In the genomic region with DNA sequence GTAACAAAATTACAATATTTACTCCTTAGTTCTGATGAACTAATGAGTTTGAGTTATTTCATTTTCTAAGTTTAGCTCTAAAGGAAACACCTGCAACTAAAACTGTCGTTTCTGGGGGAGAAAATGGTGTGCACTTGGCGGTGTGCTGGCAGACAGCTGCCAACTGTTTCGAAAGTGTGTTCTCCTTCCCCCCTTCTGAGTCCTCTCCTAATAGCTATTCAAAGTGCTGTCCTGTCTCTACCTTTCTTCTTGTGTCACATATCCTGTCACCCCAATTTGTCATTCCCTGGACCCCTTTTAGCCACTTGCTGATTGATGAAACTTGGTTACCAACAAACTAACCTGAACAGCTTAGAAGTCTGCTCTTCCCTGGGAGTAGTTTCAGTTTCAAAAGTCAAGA, we compare ENCODE assay signal across 7 cellular contexts. TPM values are rescaled to one million over a fixed set of nuclear protein-coding genes. Genes with fewer than 3 reads are reported as not detected.
DNase-seq lines count a peak whose midpoint lies in the region; ATAC-seq and TF ChIP-seq lines count a peak whose summit lies in the region.

No MANE protein-coding gene starts in this region.

- WGBS in endodermal cell (ENCODE audit: insufficient coverage in 1 of 2, insufficient read length in 1 of 2), 2 experiments: 67 to 90% methylated on average over 1 to 3 of the region's 3 CpGs

- ATAC-seq in GM19023 (IDR thresholded peaks at IDR 0.05; ENCODE audit: unreplicated experiment): peak; percentile 48
- ATAC-seq in HG02759 (IDR thresholded peaks at IDR 0.05; ENCODE audit: unreplicated experiment): peak; percentile 58

- no peak overlapping the region for H3K4me3 Mint-ChIP-seq in endodermal cell

- H3K4me1 ChIP-seq in OCI-LY3 (ENCODE audit: low read length) (peaks cover 52% of the 10 kb centered on the region), neutrophil (ENCODE audit: control insufficient read depth in 1 of 2, insufficient read depth in 1 of 2, low read depth in 1 of 2, low read length in 1 of 2) (peaks cover 23% of the 10 kb centered on the region in 2 experiments), endodermal cell (ENCODE audit: control insufficient read depth, insufficient read depth, low read length) (peaks cover 3% of the 10 kb centered on the region)

- H4K20me1 ChIP-seq in OCI-LY3 (ENCODE audit: insufficient read depth, low read length): no peaks in the 10 kb centered on the region

- H3K9me3 ChIP-seq in OCI-LY3 (ENCODE audit: insufficient read depth, low read length): no peaks in the 10 kb centered on the region
- no peaks in the 10 kb centered on the region for H3K9me3 ChIP-seq in neutrophil
- H3K9me3 ChIP-seq in endodermal cell (ENCODE audit: control insufficient read depth, low read length): no peaks in the 10 kb centered on the region

- H3K4me3 ChIP-seq in OCI-LY3 (ENCODE audit: low read length) (peak overlapping the region; percentile 64), neutrophil (ENCODE audit: low read depth in 1 of 2, low read length in 1 of 2) (peak overlapping the region in 1 of 2 experiments; percentile 40), endodermal cell (ENCODE audit: low read length) (no peak overlapping the region)

- H3K9ac ChIP-seq in OCI-LY3 (ENCODE audit: low read length) (peak overlapping the region; percentile 34), endodermal cell (ENCODE audit: extremely low read depth, low read length, poor library complexity, severe bottlenecking) (no peak overlapping the region)

- H3K36me3 Mint-ChIP-seq in endodermal cell (ENCODE audit: low read depth): no peaks in the 10 kb centered on the region

- H3K27ac ChIP-seq in OCI-LY3 (ENCODE audit: low read length): peak overlapping the region; percentile 51
- H3K27ac ChIP-seq in neutrophil: peak overlapping the region; percentile 53
- H3K27ac ChIP-seq in endodermal cell (ENCODE audit: low read depth, low read length): no peak overlapping the region

- intact Hi-C loops in posterior cingulate gyrus (cut with DNase I): loop anchor here (10.0 kb wide), 1 partner anchor 457 kb away; a partner anchor contains a TSS

- H3K27me3 ChIP-seq in OCI-LY3 (ENCODE audit: low read depth, low read length) (no peaks in the 10 kb centered on the region), neutrophil (no peaks in the 10 kb centered on the region), endodermal cell (ENCODE audit: control insufficient read depth, insufficient read depth, low read length, poor library complexity, severe bottlenecking) (peaks cover 5% of the 10 kb centered on the region)

- no peak for TF ChIP-seq CTCF in OCI-LY3 (IDR thresholded peaks at IDR 0.05; ENCODE audit: low read depth, low read length)
- TF ChIP-seq CTCF in neutrophil (IDR thresholded peaks at IDR 0.05): no peak
- TF ChIP-seq CTCF in endodermal cell (conservative IDR thresholded peaks at IDR 0.05): no peak

- no peak overlapping the region for H3K27ac Mint-ChIP-seq in endodermal cell

- H3K4me1 Mint-ChIP-seq in endodermal cell: peaks cover 17% of the 10 kb centered on the region

- no peak for DNase-seq in posterior cingulate gyrus
- no peak for DNase-seq in endodermal cell
- DNase-seq in stimulated activated CD4-positive, alpha-beta T cell treated with anti-CD3 and anti-CD28 coated beads, Interleukin-4, amount 100 ng/mL, for 24 hours: no peak

- no peaks in the 10 kb centered on the region for H3K36me3 ChIP-seq in OCI-LY3 (replicated peaks; ENCODE audit: low read depth, low read length)
- H3K36me3 ChIP-seq in neutrophil: no peaks in the 10 kb centered on the region
- no peaks in the 10 kb centered on the region for H3K36me3 ChIP-seq in endodermal cell (ENCODE audit: control insufficient read depth, insufficient read depth, low read length)

- H3K4me2 ChIP-seq in OCI-LY3 (ENCODE audit: low read length): peak overlapping the region; percentile 74

- peaks cover 36% of the 10 kb centered on the region for H3K27me3 Mint-ChIP-seq in endodermal cell (ENCODE audit: insufficient read depth)

- H3K79me2 ChIP-seq in OCI-LY3 (ENCODE audit: low read length): peaks cover 10% of the 10 kb centered on the region; the same call in 1 of the 2 replicates

- no peaks in the 10 kb centered on the region for H3K9me3 Mint-ChIP-seq in endodermal cell

- no peak overlapping the region; the same call in 1 of the 2 replicates for H2AFZ ChIP-seq in OCI-LY3 (ENCODE audit: low read depth, low read length)

RNA-seq across cellular contexts. Expression of a gene that starts 4.9 kb away (rescaled TPM):
- total RNA-seq in endodermal cell: 10 to 100 TPM; 20.1 to 21.9 TPM
- 34.6 TPM for polyA plus RNA-seq in endodermal cell (2013, experiment 1 of 2)
- polyA plus RNA-seq in endodermal cell (2013, experiment 2 of 2): 35.2 TPM

RNA-seq across cellular contexts. Expression of a gene that starts 42.3 kb away (rescaled TPM):
- total RNA-seq in endodermal cell: under 1 TPM; 0.15 to 0.27 TPM
- polyA plus RNA-seq in endodermal cell (2013, experiment 1 of 2): 0.36 TPM
- polyA plus RNA-seq in endodermal cell (2013, experiment 2 of 2): 0.17 TPM

RNA-seq across cellular contexts. Expression of a gene that starts 54.7 kb away (rescaled TPM):
- 1 to 10 TPM in 1 of 2 donors, under 1 TPM in 1; 0.95 to 2.0 TPM for total RNA-seq in endodermal cell
- polyA plus RNA-seq in endodermal cell (2013, experiment 1 of 2): 20.5 TPM
- 18.0 TPM for polyA plus RNA-seq in endodermal cell (2013, experiment 2 of 2)
